Comparison of ENCODE assay signal across 1 cellular context in the genomic region with DNA sequence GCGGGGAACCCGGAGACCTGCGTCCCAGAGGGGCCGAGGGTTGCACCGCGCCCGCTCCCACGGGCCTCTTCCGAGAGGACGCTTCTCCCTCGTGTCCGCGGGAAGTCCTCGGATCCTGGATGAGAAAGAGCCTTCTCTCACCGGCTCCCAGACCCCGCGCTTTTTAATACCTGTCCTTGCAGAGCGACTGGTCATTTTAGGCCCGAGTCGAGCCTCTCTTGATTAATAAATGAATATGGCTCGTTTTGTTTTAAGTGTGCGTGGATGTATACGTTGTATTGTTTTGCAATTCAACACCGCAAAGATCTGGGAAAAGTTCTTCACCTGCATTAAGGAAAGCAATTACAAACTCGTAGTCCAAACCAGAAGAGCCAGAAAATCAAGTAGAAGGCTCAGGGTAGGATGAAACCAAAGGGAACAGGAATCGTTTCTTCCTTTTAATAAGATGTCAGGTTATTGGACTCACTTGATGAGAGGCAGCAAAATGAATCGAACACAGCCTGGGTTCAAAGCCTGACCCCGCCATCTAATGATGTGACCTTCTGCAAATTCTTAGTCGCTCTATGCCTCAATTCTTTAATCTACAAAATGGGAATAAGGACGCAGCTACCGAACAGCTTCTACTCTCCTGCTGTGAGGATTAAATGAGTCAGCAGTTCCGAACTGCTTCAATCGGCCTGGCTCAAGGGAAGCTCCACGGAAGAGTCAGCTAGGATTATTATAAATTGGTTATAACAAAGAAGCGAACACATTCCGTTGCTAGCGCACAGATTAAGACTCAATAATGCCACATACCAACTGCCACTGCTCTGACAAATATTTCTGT.
TF ChIP-seq lines count a peak whose summit lies in the region.

No MANE protein-coding gene starts in this region.

TF ChIP-seq in HepG2, 621 proteins besides CTCF, POLR2A, EP300 and RAD21 (continued from another document):
- TF ChIP-seq, protein P1, sequence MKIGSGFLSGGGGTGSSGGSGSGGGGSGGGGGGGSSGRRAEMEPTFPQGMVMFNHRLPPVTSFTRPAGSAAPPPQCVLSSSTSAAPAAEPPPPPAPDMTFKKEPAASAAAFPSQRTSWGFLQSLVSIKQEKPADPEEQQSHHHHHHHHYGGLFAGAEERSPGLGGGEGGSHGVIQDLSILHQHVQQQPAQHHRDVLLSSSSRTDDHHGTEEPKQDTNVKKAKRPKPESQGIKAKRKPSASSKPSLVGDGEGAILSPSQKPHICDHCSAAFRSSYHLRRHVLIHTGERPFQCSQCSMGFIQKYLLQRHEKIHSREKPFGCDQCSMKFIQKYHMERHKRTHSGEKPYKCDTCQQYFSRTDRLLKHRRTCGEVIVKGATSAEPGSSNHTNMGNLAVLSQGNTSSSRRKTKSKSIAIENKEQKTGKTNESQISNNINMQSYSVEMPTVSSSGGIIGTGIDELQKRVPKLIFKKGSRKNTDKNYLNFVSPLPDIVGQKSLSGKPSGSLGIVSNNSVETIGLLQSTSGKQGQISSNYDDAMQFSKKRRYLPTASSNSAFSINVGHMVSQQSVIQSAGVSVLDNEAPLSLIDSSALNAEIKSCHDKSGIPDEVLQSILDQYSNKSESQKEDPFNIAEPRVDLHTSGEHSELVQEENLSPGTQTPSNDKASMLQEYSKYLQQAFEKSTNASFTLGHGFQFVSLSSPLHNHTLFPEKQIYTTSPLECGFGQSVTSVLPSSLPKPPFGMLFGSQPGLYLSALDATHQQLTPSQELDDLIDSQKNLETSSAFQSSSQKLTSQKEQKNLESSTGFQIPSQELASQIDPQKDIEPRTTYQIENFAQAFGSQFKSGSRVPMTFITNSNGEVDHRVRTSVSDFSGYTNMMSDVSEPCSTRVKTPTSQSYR (CRISPR knock-in tag; IDR thresholded peaks at IDR 0.05; ENCODE audit: borderline replicate concordance): no peak
- TF ChIP-seq PTBP1 (IDR thresholded peaks at IDR 0.05; ENCODE audit: low read depth, low read length, poor library complexity, severe bottlenecking): no peak
- no peak for TF ChIP-seq ZNF253 (CRISPR knock-in tag; IDR thresholded peaks at IDR 0.05; ENCODE audit: borderline replicate concordance)
- TF ChIP-seq NFE2L2 (IDR thresholded peaks at IDR 0.05; ENCODE audit: low read length): peak; percentile 50; the same call in 1 of the 2 replicates
- no peak for TF ChIP-seq DR1 (CRISPR knock-in tag; IDR thresholded peaks at IDR 0.05)
- TF ChIP-seq ARHGAP35 (CRISPR knock-in tag; IDR thresholded peaks at IDR 0.05; ENCODE audit: borderline replicate concordance): no peak
- TF ChIP-seq ZNF773 (CRISPR knock-in tag; IDR thresholded peaks at IDR 0.05; ENCODE audit: borderline replicate concordance): no peak
- TF ChIP-seq ZNF362 (CRISPR knock-in tag; IDR thresholded peaks at IDR 0.05; ENCODE audit: borderline replicate concordance): no peak
- TF ChIP-seq MAFF (IDR thresholded peaks at IDR 0.05; ENCODE audit: low read depth, low read length): peak; percentile 64; the same call in 1 of the 2 replicates
- TF ChIP-seq SUZ12 (IDR thresholded peaks at IDR 0.05; ENCODE audit: low read depth, low read length): no peak
